Comparison of ENCODE assay signal across 8 cellular contexts in the genomic region with DNA sequence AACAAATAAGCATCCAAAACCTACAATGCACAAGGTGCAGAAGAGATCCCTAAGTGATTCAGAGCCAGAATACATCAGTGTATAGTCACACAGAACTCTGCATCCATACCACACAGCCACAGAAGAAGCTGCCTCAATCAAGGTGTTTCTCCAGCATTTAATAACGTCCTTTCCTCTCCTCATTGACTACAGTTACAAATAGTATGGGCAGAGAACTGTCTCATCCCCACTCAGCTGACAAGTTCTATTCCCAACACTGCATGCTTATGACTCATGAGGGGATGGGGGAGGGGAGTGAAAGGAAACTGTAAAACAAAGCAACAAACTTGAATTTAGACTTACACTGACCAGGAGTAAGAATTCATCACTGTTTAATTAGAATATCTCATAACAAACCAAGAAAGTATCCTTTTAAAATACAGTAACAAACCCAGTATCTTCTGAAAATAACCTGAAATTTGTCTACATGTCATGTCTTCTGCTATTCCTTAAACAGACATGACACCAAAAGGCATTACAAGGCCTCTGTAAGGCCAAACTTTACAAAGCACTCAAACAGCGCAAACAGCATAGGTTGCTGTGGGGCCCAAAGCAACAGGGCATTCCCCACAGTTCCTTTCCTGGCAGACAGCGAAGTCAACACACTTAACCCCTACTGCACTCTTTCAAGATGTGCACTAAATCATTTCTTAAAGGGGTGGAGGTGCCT. TPM values are rescaled to one million over a fixed set of nuclear protein-coding genes. Genes with fewer than 3 reads are reported as not detected.
A peak's percentile ranks its signal among the peaks of the same experiment; 100 is the strongest.
DNase-seq lines count a peak whose midpoint lies in the region; ATAC-seq and TF ChIP-seq lines count a peak whose summit lies in the region.

No MANE protein-coding gene starts in this region.

- peaks cover 29% of the 10 kb centered on the region for H3F3A ChIP-seq in smooth muscle cell (ENCODE audit: low read depth)

- H3K9me3 ChIP-seq in HCT116 (ENCODE audit: control insufficient read depth in 1 of 2, insufficient read depth in 1 of 2, low read depth in 1 of 2, low read length in 2 of 2): no peaks in the 10 kb centered on the region
- H3K9me3 ChIP-seq in smooth muscle cell (replicated peaks; ENCODE audit: low read depth): no peaks in the 10 kb centered on the region

- no peak for TF ChIP-seq RAD21 in HCT116 (IDR thresholded peaks at IDR 0.05; ENCODE audit: low read depth)

- peak overlapping the region; percentile 1; the same call in 1 of the 2 replicates for H3K9ac ChIP-seq in HCT116 (ENCODE audit: low read length)
- peak overlapping the region; percentile 74 for H3K9ac ChIP-seq in smooth muscle cell (ENCODE audit: low read depth)

- in situ Hi-C loops in Caki2 (cut with HindIII; ENCODE audit: low pct_unique_long_range_greater_than_20kb, low sequenced_read_pairs): no loop called here

- ATAC-seq in HCT116: peak; percentile 70

- peak; percentile 64 for DNase-seq in Caki2 (ENCODE audit: low read depth)
- no peak for DNase-seq in HCT116 (ENCODE audit: low read depth, low spot score)
- DNase-seq in RKO (ENCODE audit: low spot score): peak; percentile 74
- peak; percentile 48 for DNase-seq in brain pericyte (ENCODE audit: low read depth, low spot score)
- DNase-seq in iris pigment epithelial cell (ENCODE audit: low read depth): peak; percentile 91
- DNase-seq in smooth muscle cell (lab: John Stamatoyannopoulos, UW; ENCODE audit: unreplicated experiment): no peak
- DNase-seq in NCI-H1105 (lab: John Stamatoyannopoulos, UW): no peak
- DNase-seq in SHP77 (lab: John Stamatoyannopoulos, UW): no peak

- H4K20me1 ChIP-seq in HCT116 (ENCODE audit: insufficient read depth): peaks cover 25% of the 10 kb centered on the region; the same call in 1 of the 2 replicates
- H4K20me1 ChIP-seq in smooth muscle cell (ENCODE audit: low read depth): peaks cover 99% of the 10 kb centered on the region

- intact Hi-C loops in HCT116 (cut with micrococcal nuclease): no loop called here

- H3K27ac ChIP-seq in HCT116 (ENCODE audit: low read depth, low read length) (peak overlapping the region; percentile 36), smooth muscle cell (ENCODE audit: low read depth) (peak overlapping the region; percentile 95)

- no TSS peak for BruUV-seq in HCT116 (replicated peaks; lab: Mats Ljungman, UMichigan)

- H3K4me2 ChIP-seq in HCT116 (ENCODE audit: low read length) (peak overlapping the region; percentile 66), smooth muscle cell (peak overlapping the region; percentile 80)

- WGBS in smooth muscle cell (ENCODE audit: low lambda C conversion rate): 0% methylated on average over 3 of the region's 3 CpGs

- RAD21 ChIA-PET in HCT116 (lab: Charles Lee; ENCODE audit: low non-redundant PET in 1 of 2, low total read pairs in 2 of 2, uncharacterized antibody in 2 of 2, unreplicated experiment in 2 of 2): no interaction called here

- H3K27me3 ChIP-seq in HCT116 (ENCODE audit: insufficient read depth, low read length) (no peaks in the 10 kb centered on the region), smooth muscle cell (ENCODE audit: low read depth) (no peaks in the 10 kb centered on the region)

- H3K4me1 ChIP-seq in HCT116 (ENCODE audit: control insufficient read depth in 1 of 2, insufficient read depth in 2 of 2, low read length in 2 of 2) (peaks cover 24 to 30% of the 10 kb centered on the region in 2 experiments), smooth muscle cell (ENCODE audit: low read depth) (peaks cover 28% of the 10 kb centered on the region)

- POLR2A ChIA-PET in HCT116 (lab: Charles Lee): no interaction called here

- no peak for TF ChIP-seq CTCF in HCT116 (IDR thresholded peaks at IDR 0.05 in 2 of 3, conservative IDR thresholded peaks at IDR 0.05 in 1 of 3; ENCODE audit: borderline replicate concordance in 1 of 3, insufficient read depth in 1 of 3, low read depth in 2 of 3, low read length in 2 of 3)
- TF ChIP-seq CTCF in smooth muscle cell (IDR thresholded peaks at IDR 0.05; ENCODE audit: borderline replicate concordance, insufficient read depth, poor library complexity, severe bottlenecking): no peak

- no peak for TF ChIP-seq POLR2A in HCT116 (IDR thresholded peaks at IDR 0.05; ENCODE audit: borderline replicate concordance, extremely low read depth, insufficient read depth, insufficient read length)

- CTCF ChIA-PET in HCT116 (lab: Charles Lee): no interaction called here

- H2AFZ ChIP-seq in HCT116 (ENCODE audit: low read depth, low read length, poor library complexity, severe bottlenecking) (no peak overlapping the region), smooth muscle cell (ENCODE audit: low read depth) (no peak overlapping the region)

- H3K79me2 ChIP-seq in HCT116 (ENCODE audit: insufficient read depth, low read length) (peaks cover 99% of the 10 kb centered on the region), smooth muscle cell (ENCODE audit: low read depth) (peaks cover 96% of the 10 kb centered on the region)

- H3K36me3 ChIP-seq in HCT116 (ENCODE audit: control insufficient read depth in 1 of 2, insufficient read depth in 2 of 2, low read length in 2 of 2) (no peaks in the 10 kb centered on the region), smooth muscle cell (ENCODE audit: low read depth) (no peaks in the 10 kb centered on the region)

- no peaks in the 10 kb centered on the region for H3K9me2 ChIP-seq in HCT116 (ENCODE audit: insufficient read depth)

- H3K4me3 ChIP-seq in HCT116 (replicated peaks in 1 of 2; ENCODE audit: low read depth in 1 of 2, low read length in 2 of 2) (peak overlapping the region in 1 of 2 experiments; percentile 2; a peak in 1 of 4 replicates), smooth muscle cell (peak overlapping the region; percentile 23)

TF ChIP-seq in HCT116, 20 proteins besides CTCF, POLR2A, EP300 and RAD21:
- TF ChIP-seq FOSL1 (IDR thresholded peaks at IDR 0.05; ENCODE audit: low read depth) (peak; percentile 69), ZFX (IDR thresholded peaks at IDR 0.05) (no peak), EGR1 (IDR thresholded peaks at IDR 0.05; ENCODE audit: low read depth) (no peak), TCF7L2 (IDR thresholded peaks at IDR 0.05; ENCODE audit: borderline replicate concordance, extremely low read depth, insufficient read depth, insufficient read length) (no peak), EZH2phosphoT487 (IDR thresholded peaks at IDR 0.05; ENCODE audit: borderline replicate concordance) (no peak), ELF1 (IDR thresholded peaks at IDR 0.05; ENCODE audit: borderline replicate concordance, low read depth) (no peak), YY1 (IDR thresholded peaks at IDR 0.05; ENCODE audit: extremely low read depth, insufficient replicate concordance, low read depth, low read length) (no peak), CEBPB (IDR thresholded peaks at IDR 0.05; ENCODE audit: low read depth) (no peak), MAX (IDR thresholded peaks at IDR 0.05) (0 out of 2 replicates have a peak, but pooled peaks have one; percentile 37), JUND (IDR thresholded peaks at IDR 0.05) (peak; percentile 67; the same call in 1 of the 2 replicates), SIN3A (IDR thresholded peaks at IDR 0.05; ENCODE audit: low read depth) (no peak)
TF ChIP-seq in HCT116: peak in this region for 3.

RNA-seq across cellular contexts. Expression of gene CELF1, which starts 29.3 kb away (rescaled TPM):
- 39.8 and 99.7 TPM in 2 replicates for total RNA-seq in Caki2 (2014; rRNA removed; shearing (Covaris generic); ENCODE audit: low replicate concordance)
- 133 TPM for total RNA-seq in HCT116 (2021; ENCODE audit: unreplicated experiment)
- 42.0 and 44.7 TPM in 2 replicates for polyA plus RNA-seq in HCT116 (2012)
- 64.8 and 78.2 TPM in 2 replicates for total RNA-seq in smooth muscle cell
- polyA plus RNA-seq in smooth muscle cell: 42.5 and 49.4 TPM in 2 replicates

RNA-seq across cellular contexts. Expression of gene PTPMT1, which starts 41.8 kb away (rescaled TPM):
- 100 and 109 TPM in 2 replicates for total RNA-seq in Caki2 (2014; rRNA removed; shearing (Covaris generic); ENCODE audit: low replicate concordance)
- total RNA-seq in HCT116 (2021; ENCODE audit: unreplicated experiment) (71.6 TPM), smooth muscle cell (136 and 152 TPM in 2 replicates)
- 91.8 and 95.0 TPM in 2 replicates for polyA plus RNA-seq in HCT116 (2012)
- polyA plus RNA-seq in smooth muscle cell: 75.5 and 103 TPM in 2 replicates

RNA-seq across cellular contexts. Expression of gene KBTBD4, which starts 55.1 kb away (rescaled TPM):
- 22.6 and 33.6 TPM in 2 replicates for total RNA-seq in Caki2 (2014; rRNA removed; shearing (Covaris generic); ENCODE audit: low replicate concordance)
- total RNA-seq in HCT116 (2021; ENCODE audit: unreplicated experiment) (13.2 TPM), smooth muscle cell (9.4 and 17.5 TPM in 2 replicates)
- 15.0 and 16.0 TPM in 2 replicates for polyA plus RNA-seq in HCT116 (2012)
- polyA plus RNA-seq in smooth muscle cell: 13.7 and 14.2 TPM in 2 replicates

RNA-seq across cellular contexts. Expression of gene NDUFS3, which starts 55.2 kb away (rescaled TPM):
- 96.4 and 117 TPM in 2 replicates for total RNA-seq in Caki2 (2014; rRNA removed; shearing (Covaris generic); ENCODE audit: low replicate concordance)
- total RNA-seq in HCT116 (2021; ENCODE audit: unreplicated experiment): 134 TPM
- polyA plus RNA-seq in HCT116 (2012): 96.8 and 125 TPM in 2 replicates
- total RNA-seq in smooth muscle cell: 53.8 and 60.8 TPM in 2 replicates
- 106 and 110 TPM in 2 replicates for polyA plus RNA-seq in smooth muscle cell

Comparison
In these comparisons a context has a peak if more than half of its experiments do, and no peak if none do; other contexts are left out.
1. DNase-seq: peak in Caki2 (single experiment), RKO (single experiment), brain pericyte (single experiment) and iris pigment epithelial cell (single experiment); none in HCT116 (single experiment), smooth muscle cell (single experiment), NCI-H1105 (single experiment) and SHP77 (0 of 2).